10 cellular contexts compared by ENCODE assay signal in genomic region chr17:45145035-45145389, GRCh38. TPM values are rescaled to one million over a fixed set of nuclear protein-coding genes. Genes with fewer than 3 reads are reported as not detected.
DNase-seq lines count a peak whose midpoint lies in the region; ATAC-seq and TF ChIP-seq lines count a peak whose summit lies in the region.
"Had no signal": no experiment of that assay in that cellular context is flagged by ENCODE, and none has a peak within 500 bp of the region (broad histone marks: within the 10 kb centered on the region; RNA-seq: fewer than 3 reads in every experiment).

No MANE protein-coding gene starts in this region.

- POLR2A ChIA-PET in PC-9 (lab: Charles Lee; ENCODE audit: unreplicated experiment), result interaction anchor here (0.6 kb wide), 1 partner anchor 52 kb away, joined by 14 read pairs; no protein-coding TSS in a partner anchor

- H4K20me1 ChIP-seq in mammary epithelial cell (ENCODE audit: insufficient read depth, low read length) (peaks cover 2% of the 10 kb centered on the region), PC-9 (ENCODE audit: insufficient read depth) (no peaks in the 10 kb centered on the region)

- DNase-seq in DMS53 (lab: John Stamatoyannopoulos, UW) (peak; percentile 66), DMS53 treated with DMSO at 0.1 percent for 48 hours (lab: John Stamatoyannopoulos, UW; ENCODE audit: unreplicated experiment) (no peak), mammary epithelial cell (no peak), lung (ENCODE audit: low spot score) (no peak), PC-9 (no peak)
- no peak for DNase-seq in effector memory CD4-positive, alpha-beta T cell
- DNase-seq: NCI-H82 had no signal

- in situ Hi-C loops in mammary epithelial cell (cut with MboI; ENCODE audit: low sequenced_read_pairs in 2 of 2), result loop anchor here (5.0 to 10.0 kb wide), 2 partner anchors 50 to 52 kb away; no protein-coding TSS in a partner anchor

- ATAC-seq in lung (ENCODE audit: insufficient read depth, low FRiP score), result no peak
- ATAC-seq in GM18873 (IDR thresholded peaks at IDR 0.05; ENCODE audit: low FRiP score, unreplicated experiment), result no peak

- WGBS in mammary epithelial cell (ENCODE audit: low coverage, missing lambda C conversion rate), result 46% methylated on average over 7 of the region's 8 CpGs
- 78 to 84% methylated on average over 8 of the region's 8 CpGs for WGBS in lung, 2 donors

- H3K9ac ChIP-seq in mammary epithelial cell (ENCODE audit: insufficient read depth, low read length) (no peak overlapping the region), subcutaneous abdominal adipose tissue (ENCODE audit: low read length in 5 of 5) (peak overlapping the region in 3 of 5 donors; percentile 61 to 86 (median 80))

- H3K4me3 ChIP-seq in mammary epithelial cell (replicated peaks in 1 of 3; ENCODE audit: insufficient read depth in 1 of 3, low read depth in 2 of 3, low read length in 3 of 3) (peak overlapping the region in 1 of 3 experiments; percentile 41), lung (no peak overlapping the region), subcutaneous abdominal adipose tissue (ENCODE audit: low read depth in 1 of 5, low read length in 5 of 5) (peak overlapping the region in 4 of 5 donors; percentile 56 to 61 (median 58)), PC-9 (no peak overlapping the region)
- H3K4me3 ChIP-seq in effector memory CD4-positive, alpha-beta T cell (ENCODE audit: insufficient read depth, low read depth, low read length, poor library complexity, severe bottlenecking), result no peak overlapping the region

- H3K9me3 ChIP-seq in mammary epithelial cell (replicated peaks; ENCODE audit: insufficient read depth, low read length) (no peaks in the 10 kb centered on the region), lung (ENCODE audit: control insufficient read depth in 2 of 2, insufficient read depth in 1 of 2, low read length in 1 of 2) (no peaks in the 10 kb centered on the region), subcutaneous abdominal adipose tissue (ENCODE audit: control insufficient read depth in 5 of 5, low read length in 5 of 5) (no peaks in the 10 kb centered on the region), PC-9 (ENCODE audit: insufficient read depth, low read depth) (no peaks in the 10 kb centered on the region)
- no peaks in the 10 kb centered on the region for H3K9me3 ChIP-seq in effector memory CD4-positive, alpha-beta T cell (ENCODE audit: control insufficient read depth, low read length)

- H3K79me2 ChIP-seq in mammary epithelial cell (ENCODE audit: insufficient read depth, low read length), result peaks cover 19% of the 10 kb centered on the region
- H3K79me2 ChIP-seq in PC-9 (ENCODE audit: low read depth), result peaks cover 24% of the 10 kb centered on the region

- peak overlapping the region; percentile 84 for H2AFZ ChIP-seq in mammary epithelial cell (ENCODE audit: low read depth, low read length)
- no peak overlapping the region for H2AFZ ChIP-seq in PC-9

- H3K36me3 ChIP-seq in mammary epithelial cell (ENCODE audit: insufficient read depth, low read length) (no peaks in the 10 kb centered on the region), lung (ENCODE audit: control insufficient read depth in 2 of 2, insufficient read depth in 2 of 2, low read length in 2 of 2) (no peaks in the 10 kb centered on the region), subcutaneous abdominal adipose tissue (ENCODE audit: control insufficient read depth in 5 of 5, insufficient read depth in 5 of 5, low read length in 5 of 5) (peaks cover 0 to under 1% (median 0%) of the 10 kb centered on the region in 5 donors), PC-9 (ENCODE audit: low read depth) (0 out of 2 replicates have a peak, but pooled peaks cover 3% of the 10 kb centered on the region)
- no peaks in the 10 kb centered on the region for H3K36me3 ChIP-seq in effector memory CD4-positive, alpha-beta T cell (ENCODE audit: control insufficient read depth, insufficient read depth, low read length)

- H3K4me1 ChIP-seq in mammary epithelial cell (ENCODE audit: insufficient read depth, low read length) (peaks cover 23% of the 10 kb centered on the region), lung (ENCODE audit: control insufficient read depth in 2 of 2, insufficient read depth in 2 of 2, low read length in 2 of 2) (peaks cover 0 to 5% of the 10 kb centered on the region in 2 donors), subcutaneous abdominal adipose tissue (ENCODE audit: control insufficient read depth in 5 of 5, insufficient read depth in 5 of 5, low read length in 5 of 5) (peaks cover 12 to 60% (median 52%) of the 10 kb centered on the region in 5 donors), PC-9 (replicated peaks; ENCODE audit: insufficient read depth) (peaks cover 11% of the 10 kb centered on the region)
- peaks cover 25% of the 10 kb centered on the region for H3K4me1 ChIP-seq in effector memory CD4-positive, alpha-beta T cell (ENCODE audit: control insufficient read depth, insufficient read depth, low read length, poor library complexity, severe bottlenecking)

- intact Hi-C loops in mammary epithelial cell (cut with micrococcal nuclease) (loop anchor here (5.0 kb wide), 1 partner anchor 172 kb away; the partner anchor contains the start of gene MAP3K14), PC-9 (cut with micrococcal nuclease; ENCODE audit: unreplicated experiment) (loop anchor here (5.0 kb wide), 2 partner anchors 227 to 282 kb away; no protein-coding TSS in a partner anchor)

- dilution Hi-C loops in mammary epithelial cell (cut with HindIII; ENCODE audit: low sequenced_read_pairs), result no loop called here

- CTCF ChIA-PET in mammary epithelial cell (lab: Charles Lee; ENCODE audit: low non-redundant PET) (interaction anchor here (0.6 kb wide), 1 partner anchor 9 kb away, joined by 5 read pairs; the partner anchor contains the start of gene ACBD4), PC-9 (lab: Charles Lee) (interaction anchor here (0.6 kb wide), 2 partner anchors 10 to 104 kb away, joined by 3 to 5 read pairs; no protein-coding TSS in a partner anchor)

- no peak for TF ChIP-seq CTCF in mammary epithelial cell (conservative IDR thresholded peaks at IDR 0.05 in 1 of 2, IDR thresholded peaks at IDR 0.05 in 1 of 2; ENCODE audit: extremely low read depth in 1 of 2, insufficient read depth in 1 of 2, low read depth in 1 of 2, low read length in 2 of 2)
- no peak for TF ChIP-seq CTCF in lung (IDR thresholded peaks at IDR 0.05; ENCODE audit: control extremely low read depth, extremely low read depth)
- no peak for TF ChIP-seq CTCF in PC-9 (conservative IDR thresholded peaks at IDR 0.05)

- H3K27me3 ChIP-seq in mammary epithelial cell (ENCODE audit: insufficient read depth, low read length) (no peaks in the 10 kb centered on the region), lung (ENCODE audit: control insufficient read depth, insufficient read depth) (no peaks in the 10 kb centered on the region), subcutaneous abdominal adipose tissue (ENCODE audit: control insufficient read depth in 5 of 5, insufficient read depth in 4 of 5, low read length in 5 of 5) (peaks cover 0 to 3% (median 0%) of the 10 kb centered on the region in 5 donors), PC-9 (ENCODE audit: insufficient read depth, low read depth) (no peaks in the 10 kb centered on the region)
- H3K27me3 ChIP-seq in effector memory CD4-positive, alpha-beta T cell (replicated peaks; ENCODE audit: control insufficient read depth, insufficient read depth, low read length, poor library complexity, severe bottlenecking), result no peaks in the 10 kb centered on the region

- H3K9me2 ChIP-seq in PC-9 (ENCODE audit: insufficient read depth), result no peaks in the 10 kb centered on the region

- H3K27ac ChIP-seq in mammary epithelial cell (ENCODE audit: insufficient read depth, low read depth, low read length) (no peak overlapping the region), lung (ENCODE audit: low read depth in 1 of 2, low read length in 1 of 2) (peak overlapping the region; percentile 82 to 88), subcutaneous abdominal adipose tissue (ENCODE audit: low read depth, low read length) (peak overlapping the region; percentile 97), PC-9 (no peak overlapping the region)
- H3K27ac ChIP-seq in effector memory CD4-positive, alpha-beta T cell (ENCODE audit: insufficient read depth, low read length, poor library complexity, severe bottlenecking), result no peak overlapping the region
- H3K27ac ChIP-seq: VCaP had no signal

- BruUV-seq in mammary epithelial cell (replicated peaks; lab: Mats Ljungman, UMichigan) (no TSS peak), PC-9 (replicated peaks; lab: Mats Ljungman, UMichigan) (no TSS peak)

- H3F3A ChIP-seq in PC-9 (ENCODE audit: insufficient read depth, low read depth), result peaks cover 40% of the 10 kb centered on the region

- H3K4me2 ChIP-seq in mammary epithelial cell (ENCODE audit: insufficient read depth, low read depth, low read length), result peak overlapping the region; percentile 80
- no peak overlapping the region for H3K4me2 ChIP-seq in PC-9

RNA-seq across cellular contexts. Expression of gene HEXIM1, which starts 3.3 kb away (rescaled TPM):
- total RNA-seq in mammary epithelial cell, result 10 to 100 TPM; 20.5 to 35.2 TPM
- polyA plus RNA-seq in mammary epithelial cell, result 16.7 TPM
- 12.4 TPM for polyA minus RNA-seq in mammary epithelial cell
- total RNA-seq in lung, result 10 to 100 TPM; 25.3 to 34.4 TPM
- polyA plus RNA-seq in lung, result 10 to 100 TPM; 14.5 to 18.7 TPM
- total RNA-seq in PC-9 (2021), result 49.3 and 64.9 TPM in 2 replicates

RNA-seq across cellular contexts. Expression of gene ACBD4, which starts 9.5 kb away (rescaled TPM):
- total RNA-seq in mammary epithelial cell (1 to 10 TPM; 6.5 to 8.1 TPM), lung (10 to 100 TPM; 12.6 to 12.7 TPM), PC-9 (2021) (14.6 and 19.5 TPM in 2 replicates)
- polyA plus RNA-seq in mammary epithelial cell (3.1 TPM), lung (10 to 100 TPM in 1 of 2 donors, 1 to 10 TPM in 1; 7.8 to 15.7 TPM)
- 3.4 TPM for polyA minus RNA-seq in mammary epithelial cell

RNA-seq across cellular contexts. Expression of gene PLCD3, which starts 12.7 kb away (rescaled TPM):
- total RNA-seq in mammary epithelial cell (100 to 1,000 TPM in 1 of 2 donors, 10 to 100 TPM in 1; 79.4 to 185 TPM), lung (10 to 100 TPM in 1 of 2 donors, 1 to 10 TPM in 1; 3.6 to 43.3 TPM), PC-9 (2021) (92.4 and 138 TPM in 2 replicates)
- polyA plus RNA-seq in mammary epithelial cell (171 TPM), lung (10 to 100 TPM; 13.6 to 24.2 TPM)
- 166 TPM for polyA minus RNA-seq in mammary epithelial cell

RNA-seq across cellular contexts. Expression of gene HEXIM2, which starts 16.7 kb away (rescaled TPM):
- total RNA-seq in mammary epithelial cell (1 to 10 TPM; 2.8 to 7.7 TPM), lung (10 to 100 TPM in 1 of 2 donors, 1 to 10 TPM in 1; 7.6 to 10.6 TPM), PC-9 (2021) (22.4 and 32.2 TPM in 2 replicates)
- polyA plus RNA-seq in mammary epithelial cell (4.0 TPM), lung (1 to 10 TPM; 4.3 to 6.5 TPM)
- polyA minus RNA-seq in mammary epithelial cell, result not detected

Comparison
In these comparisons a context has a peak if more than half of its experiments do, and no peak if none do; other contexts are left out.
1. H3K27ac ChIP-seq: peak in lung (2 of 2) and subcutaneous abdominal adipose tissue (single experiment); none in mammary epithelial cell (single experiment), effector memory CD4-positive, alpha-beta T cell (single experiment) and PC-9 (single experiment).
2. H3K4me3 ChIP-seq: peak in subcutaneous abdominal adipose tissue (4 of 5); none in lung (single experiment), effector memory CD4-positive, alpha-beta T cell (single experiment) and PC-9 (single experiment).